In genomic region chr14:72887514-72887913, GRCh38 we compare ENCODE assay signal across 22 cellular contexts. TPM values are rescaled to one million over a fixed set of nuclear protein-coding genes. Genes with fewer than 3 reads are reported as not detected.
DNase-seq lines count a peak whose midpoint lies in the region; ATAC-seq and TF ChIP-seq lines count a peak whose summit lies in the region.
"Had no signal": no experiment of that assay in that cellular context is flagged by ENCODE, and none has a peak within 500 bp of the region (broad histone marks: within the 10 kb centered on the region; RNA-seq: fewer than 3 reads in every experiment).

No MANE protein-coding gene starts in this region.

- H3K27ac ChIP-seq in cardiac muscle cell (peak overlapping the region; percentile 99), KMS-11 (peak overlapping the region; percentile 67; the same call in 1 of the 2 replicates), endodermal cell (ENCODE audit: low read depth, low read length) (no peak overlapping the region)
- H3K27ac ChIP-seq: SJCRH30 had no signal

- H3K9me3 Mint-ChIP-seq in endodermal cell: peaks cover 14% of the 10 kb centered on the region
- no peaks in the 10 kb centered on the region for H3K9me3 Mint-ChIP-seq in neural crest cell

- intact Hi-C loops in Right ventricle myocardium inferior (cut with DNase I): no loop called here

- no peaks in the 10 kb centered on the region for H3K9me3 ChIP-seq in cardiac muscle cell (ENCODE audit: low read depth)
- H3K9me3 ChIP-seq in endodermal cell (ENCODE audit: control insufficient read depth, low read length): peaks cover 5% of the 10 kb centered on the region
- H3K9me3 ChIP-seq: SJCRH30 had no signal

- H3K79me2 ChIP-seq in KMS-11 (ENCODE audit: insufficient read depth, low read depth): peaks cover 48% of the 10 kb centered on the region; the same call in 1 of the 2 replicates

- H3K4me3 ChIP-seq in cardiac muscle cell (no peak overlapping the region), KMS-11 (IDR thresholded peaks at IDR 0.05; ENCODE audit: insufficient read depth, low read depth, low read length) (no peak overlapping the region), endodermal cell (ENCODE audit: low read length) (no peak overlapping the region)
- H3K4me3 ChIP-seq: SJCRH30 had no signal

- H3K27me3 ChIP-seq in cardiac muscle cell: peaks cover 3% of the 10 kb centered on the region
- no peaks in the 10 kb centered on the region for H3K27me3 ChIP-seq in KMS-11 (ENCODE audit: insufficient read depth, low read depth)
- peaks cover 24% of the 10 kb centered on the region for H3K27me3 ChIP-seq in endodermal cell (ENCODE audit: control insufficient read depth, insufficient read depth, low read length, poor library complexity, severe bottlenecking)

- H3K27ac Mint-ChIP-seq in endodermal cell: peak overlapping the region; percentile 7
- no peak overlapping the region for H3K27ac Mint-ChIP-seq in neural crest cell (ENCODE audit: unreplicated experiment)

- H3K4me1 ChIP-seq in cardiac muscle cell (ENCODE audit: low read depth) (peaks cover 54% of the 10 kb centered on the region), KMS-11 (ENCODE audit: low read depth, poor library complexity, severe bottlenecking) (peaks cover 60% of the 10 kb centered on the region), endodermal cell (ENCODE audit: control insufficient read depth, insufficient read depth, low read length) (no peaks in the 10 kb centered on the region)
- H3K4me1 ChIP-seq: SJCRH30 had no signal

- no peaks in the 10 kb centered on the region for H4K20me1 ChIP-seq in KMS-11 (ENCODE audit: insufficient read depth)

- 84 to 86% methylated on average over 2 to 3 of the region's 3 CpGs for WGBS in endodermal cell (ENCODE audit: insufficient coverage in 1 of 2, insufficient read length in 1 of 2), 2 experiments

- H3K4me3 Mint-ChIP-seq in endodermal cell: no peak overlapping the region
- peak overlapping the region; percentile 4 for H3K4me3 Mint-ChIP-seq in neural crest cell

- ATAC-seq in Right ventricle myocardium inferior (no peak), HG03342 (IDR thresholded peaks at IDR 0.05; ENCODE audit: unreplicated experiment) (no peak), HG03521 (IDR thresholded peaks at IDR 0.05; ENCODE audit: unreplicated experiment) (no peak)
- ATAC-seq: PC-3, SK-N-SH treated with all-trans-retinoic acid at 6 μM for 48 hours had no signal

- no peak for DNase-seq in cardiac muscle cell (ENCODE audit: low read depth in 1 of 2, low spot score in 1 of 2)
- no peak for DNase-seq in Right ventricle myocardium inferior (ENCODE audit: missing footprints)
- peak; percentile 55 for DNase-seq in endodermal cell
- DNase-seq in neural crest cell (ENCODE audit: low read depth, low spot score): no peak
- DNase-seq in NCI-H226: no peak
- DNase-seq: 8988T; ACHN; Calu3; GOT3; NCI-H1092 treated with DMSO at 0.1 percent for 48 hours; NCI-H1436 treated with DMSO at 0.1 percent for 48 hours; NCI-H187 treated with DMSO at 0.1 percent for 48 hours; NCI-H446; NCI-H524 treated with DMSO at 0.1 percent for 48 hours; NCI-H774; NK-92 treated with Interleukin-12 subunit alpha and Interleukin-12 subunit beta, amount 100 ng/mL, for 24 hours; PC-3; SJCRH30 had no signal

- H3K9ac ChIP-seq in KMS-11: no peak overlapping the region
- H3K9ac ChIP-seq in endodermal cell (ENCODE audit: extremely low read depth, low read length, poor library complexity, severe bottlenecking): no peak overlapping the region

- TF ChIP-seq CTCF in cardiac muscle cell (IDR thresholded peaks at IDR 0.05; ENCODE audit: low read depth, low read length) (no peak), KMS-11 (conservative IDR thresholded peaks at IDR 0.05; ENCODE audit: low read depth, low read length) (no peak), endodermal cell (conservative IDR thresholded peaks at IDR 0.05) (no peak), neural crest cell (conservative IDR thresholded peaks at IDR 0.05) (no peak)

- no peak overlapping the region for H2AFZ ChIP-seq in KMS-11 (ENCODE audit: low read depth)

- H3K27me3 Mint-ChIP-seq in endodermal cell (ENCODE audit: insufficient read depth): peaks cover 41% of the 10 kb centered on the region
- peaks cover 62% of the 10 kb centered on the region for H3K27me3 Mint-ChIP-seq in neural crest cell (ENCODE audit: low read depth)

- peaks cover 43% of the 10 kb centered on the region for H3K4me1 Mint-ChIP-seq in endodermal cell
- H3K4me1 Mint-ChIP-seq in neural crest cell: peaks cover 31% of the 10 kb centered on the region

- H3K36me3 Mint-ChIP-seq in endodermal cell (ENCODE audit: low read depth): no peaks in the 10 kb centered on the region
- no peaks in the 10 kb centered on the region for H3K36me3 Mint-ChIP-seq in neural crest cell (ENCODE audit: low read depth)

- peak overlapping the region; percentile 85 for H3K4me2 ChIP-seq in KMS-11

- H3K36me3 ChIP-seq in cardiac muscle cell (no peaks in the 10 kb centered on the region), KMS-11 (ENCODE audit: insufficient read depth) (no peaks in the 10 kb centered on the region), endodermal cell (ENCODE audit: control insufficient read depth, insufficient read depth, low read length) (no peaks in the 10 kb centered on the region)
- H3K36me3 ChIP-seq: SJCRH30 had no signal

RNA-seq across cellular contexts. Expression of gene DPF3, which starts 6.4 kb away (rescaled TPM):
- total RNA-seq in cardiac muscle cell: 40.8 and 84.8 TPM in 2 replicates
- 25.9 and 32.9 TPM in 2 replicates for polyA plus RNA-seq in cardiac muscle cell
- 27.3 TPM for total RNA-seq in Right ventricle myocardium inferior
- not detected for total RNA-seq in endodermal cell
- 3.5 TPM for polyA plus RNA-seq in endodermal cell (2013, experiment 1 of 2)
- polyA plus RNA-seq in endodermal cell (2013, experiment 2 of 2): 3.9 TPM
- total RNA-seq in neural crest cell: 1.3 TPM in 2 replicates

RNA-seq across cellular contexts. Expression of gene DCAF4, which starts 38.8 kb away (rescaled TPM):
- 23.2 and 27.1 TPM in 2 replicates for total RNA-seq in cardiac muscle cell
- 10.2 and 11.0 TPM in 2 replicates for polyA plus RNA-seq in cardiac muscle cell
- 7.9 TPM for total RNA-seq in Right ventricle myocardium inferior
- total RNA-seq in endodermal cell: 10 to 100 TPM; 16.4 to 17.7 TPM
- 9.4 TPM for polyA plus RNA-seq in endodermal cell (2013, experiment 1 of 2)
- 8.2 TPM for polyA plus RNA-seq in endodermal cell (2013, experiment 2 of 2)
- total RNA-seq in neural crest cell: 9.5 and 10.6 TPM in 2 replicates

Comparison
In these comparisons a context has a peak if more than half of its experiments do, and no peak if none do; other contexts are left out.
1. RNA of gene DPF3, which starts 6.4 kb away (total RNA-seq): 40.8 to 84.8 TPM in cardiac muscle cell and 27.3 TPM in Right ventricle myocardium inferior (single experiment); 1.3 TPM in neural crest cell and not detected in endodermal cell; every median in the first group is over 10 times any median in the second.